ENCODE assay signal across 1 cellular context in the genomic region with DNA sequence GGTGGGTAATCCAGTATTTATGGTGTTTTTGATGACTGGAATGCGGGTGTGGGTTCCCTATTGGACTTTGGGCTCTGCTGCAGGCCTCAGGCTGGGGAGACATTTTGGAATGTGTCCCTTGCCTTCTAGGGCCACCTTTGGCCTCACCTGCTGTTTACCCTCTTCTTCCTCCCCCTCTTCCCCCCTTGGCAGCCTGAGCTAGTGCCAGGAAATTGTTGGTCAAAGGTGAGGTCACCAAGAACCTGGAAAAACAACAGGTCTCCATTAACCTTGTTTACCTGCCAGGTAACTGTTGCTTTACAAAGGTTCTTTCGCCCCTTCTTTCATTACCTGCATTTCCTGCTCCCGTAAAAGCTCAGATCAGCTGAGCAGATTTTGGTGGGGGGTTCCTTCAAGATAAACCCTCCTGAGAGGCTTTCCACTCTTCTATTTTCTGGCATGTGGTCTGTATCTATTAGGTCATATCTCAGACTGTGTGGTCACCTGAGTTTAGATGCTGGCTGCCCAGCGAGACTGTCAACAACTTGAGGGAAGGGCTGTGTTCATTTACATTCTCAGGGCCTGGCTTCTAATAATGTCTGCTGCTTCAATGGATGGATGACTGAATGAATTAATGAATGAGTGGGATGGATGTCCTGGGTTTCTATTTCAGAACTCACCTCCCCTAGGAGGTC.
TF ChIP-seq lines count a peak whose summit lies in the region.

No MANE protein-coding gene starts in this region.

TF ChIP-seq in HepG2, 621 proteins besides CTCF, POLR2A, EP300 and RAD21 (continued from another document and continues in another):
- TF ChIP-seq HES4 (CRISPR knock-in tag; IDR thresholded peaks at IDR 0.05; ENCODE audit: borderline replicate concordance) (no peak), ZNF224 (CRISPR knock-in tag; IDR thresholded peaks at IDR 0.05) (0 out of 2 replicates have a peak, but pooled peaks have one; percentile 1), RXRB (CRISPR knock-in tag; IDR thresholded peaks at IDR 0.05; ENCODE audit: borderline replicate concordance) (peak; percentile 97), ZSCAN25 (CRISPR knock-in tag; IDR thresholded peaks at IDR 0.05) (no peak), TRIM24 (CRISPR knock-in tag; IDR thresholded peaks at IDR 0.05) (no peak), HOXA3 (CRISPR knock-in tag; IDR thresholded peaks at IDR 0.05) (peak; percentile 75), TEAD2 (CRISPR knock-in tag; IDR thresholded peaks at IDR 0.05) (no peak), NONO (IDR thresholded peaks at IDR 0.05) (no peak), NONO (CRISPR knock-in tag; conservative IDR thresholded peaks at IDR 0.05) (no peak), ERF (CRISPR knock-in tag; IDR thresholded peaks at IDR 0.05) (peak; percentile 63; the same call in 1 of the 2 replicates), NFKB2 (CRISPR knock-in tag; IDR thresholded peaks at IDR 0.05; ENCODE audit: borderline replicate concordance) (no peak; the same call in 1 of the 2 replicates), SSRP1 (CRISPR knock-in tag; IDR thresholded peaks at IDR 0.05) (peak; percentile 80), SOX13 (IDR thresholded peaks at IDR 0.05) (peak; percentile 39; the same call in 1 of the 2 replicates), SOX13 (CRISPR knock-in tag; conservative IDR thresholded peaks at IDR 0.05 in 1 of 2, IDR thresholded peaks at IDR 0.05 in 1 of 2) (peak in 1 of 2 experiments; percentile 85; a peak in 2 of 4 replicates), PHF21A (CRISPR knock-in tag; IDR thresholded peaks at IDR 0.05) (peak; percentile 95), ZNF746 (CRISPR knock-in tag; IDR thresholded peaks at IDR 0.05) (peak; percentile 81), SRF (IDR thresholded peaks at IDR 0.05; ENCODE audit: low read depth, low read length) (peak; percentile 57; the same call in 1 of the 2 replicates), ZNF777 (CRISPR knock-in tag; IDR thresholded peaks at IDR 0.05) (no peak), NR2F2 (IDR thresholded peaks at IDR 0.05; ENCODE audit: borderline replicate concordance, low read depth) (peak; percentile 91), PTBP1 (IDR thresholded peaks at IDR 0.05; ENCODE audit: low read depth, low read length, poor library complexity, severe bottlenecking) (no peak), ZNF550 (CRISPR knock-in tag; IDR thresholded peaks at IDR 0.05; ENCODE audit: borderline replicate concordance) (no peak), KDM2A (CRISPR knock-in tag; IDR thresholded peaks at IDR 0.05; ENCODE audit: borderline replicate concordance, low read depth) (0 out of 2 replicates have a peak, but pooled peaks have one; percentile 34), HCFC1 (IDR thresholded peaks at IDR 0.05; ENCODE audit: low read depth, low read length) (no peak), MIER2 (CRISPR knock-in tag; IDR thresholded peaks at IDR 0.05) (peak; percentile 53; the same call in 1 of the 2 replicates), ZNF230 (CRISPR knock-in tag; IDR thresholded peaks at IDR 0.05) (no peak), ZNF292 (CRISPR knock-in tag; IDR thresholded peaks at IDR 0.05; ENCODE audit: borderline replicate concordance, low read depth) (0 out of 2 replicates have a peak, but pooled peaks have one; percentile 19)
- TF ChIP-seq, protein P1, sequence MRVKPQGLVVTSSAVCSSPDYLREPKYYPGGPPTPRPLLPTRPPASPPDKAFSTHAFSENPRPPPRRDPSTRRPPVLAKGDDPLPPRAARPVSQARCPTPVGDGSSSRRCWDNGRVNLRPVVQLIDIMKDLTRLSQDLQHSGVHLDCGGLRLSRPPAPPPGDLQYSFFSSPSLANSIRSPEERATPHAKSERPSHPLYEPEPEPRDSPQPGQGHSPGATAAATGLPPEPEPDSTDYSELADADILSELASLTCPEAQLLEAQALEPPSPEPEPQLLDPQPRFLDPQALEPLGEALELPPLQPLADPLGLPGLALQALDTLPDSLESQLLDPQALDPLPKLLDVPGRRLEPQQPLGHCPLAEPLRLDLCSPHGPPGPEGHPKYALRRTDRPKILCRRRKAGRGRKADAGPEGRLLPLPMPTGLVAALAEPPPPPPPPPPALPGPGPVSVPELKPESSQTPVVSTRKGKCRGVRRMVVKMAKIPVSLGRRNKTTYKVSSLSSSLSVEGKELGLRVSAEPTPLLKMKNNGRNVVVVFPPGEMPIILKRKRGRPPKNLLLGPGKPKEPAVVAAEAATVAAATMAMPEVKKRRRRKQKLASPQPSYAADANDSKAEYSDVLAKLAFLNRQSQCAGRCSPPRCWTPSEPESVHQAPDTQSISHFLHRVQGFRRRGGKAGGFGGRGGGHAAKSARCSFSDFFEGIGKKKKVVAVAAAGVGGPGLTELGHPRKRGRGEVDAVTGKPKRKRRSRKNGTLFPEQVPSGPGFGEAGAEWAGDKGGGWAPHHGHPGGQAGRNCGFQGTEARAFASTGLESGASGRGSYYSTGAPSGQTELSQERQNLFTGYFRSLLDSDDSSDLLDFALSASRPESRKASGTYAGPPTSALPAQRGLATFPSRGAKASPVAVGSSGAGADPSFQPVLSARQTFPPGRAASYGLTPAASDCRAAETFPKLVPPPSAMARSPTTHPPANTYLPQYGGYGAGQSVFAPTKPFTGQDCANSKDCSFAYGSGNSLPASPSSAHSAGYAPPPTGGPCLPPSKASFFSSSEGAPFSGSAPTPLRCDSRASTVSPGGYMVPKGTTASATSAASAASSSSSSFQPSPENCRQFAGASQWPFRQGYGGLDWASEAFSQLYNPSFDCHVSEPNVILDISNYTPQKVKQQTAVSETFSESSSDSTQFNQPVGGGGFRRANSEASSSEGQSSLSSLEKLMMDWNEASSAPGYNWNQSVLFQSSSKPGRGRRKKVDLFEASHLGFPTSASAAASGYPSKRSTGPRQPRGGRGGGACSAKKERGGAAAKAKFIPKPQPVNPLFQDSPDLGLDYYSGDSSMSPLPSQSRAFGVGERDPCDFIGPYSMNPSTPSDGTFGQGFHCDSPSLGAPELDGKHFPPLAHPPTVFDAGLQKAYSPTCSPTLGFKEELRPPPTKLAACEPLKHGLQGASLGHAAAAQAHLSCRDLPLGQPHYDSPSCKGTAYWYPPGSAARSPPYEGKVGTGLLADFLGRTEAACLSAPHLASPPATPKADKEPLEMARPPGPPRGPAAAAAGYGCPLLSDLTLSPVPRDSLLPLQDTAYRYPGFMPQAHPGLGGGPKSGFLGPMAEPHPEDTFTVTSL (CRISPR knock-in tag; IDR thresholded peaks at IDR 0.05; ENCODE audit: borderline replicate concordance) = peak; percentile 67; the same call in 1 of the 2 replicates
- TF ChIP-seq, protein P2, sequence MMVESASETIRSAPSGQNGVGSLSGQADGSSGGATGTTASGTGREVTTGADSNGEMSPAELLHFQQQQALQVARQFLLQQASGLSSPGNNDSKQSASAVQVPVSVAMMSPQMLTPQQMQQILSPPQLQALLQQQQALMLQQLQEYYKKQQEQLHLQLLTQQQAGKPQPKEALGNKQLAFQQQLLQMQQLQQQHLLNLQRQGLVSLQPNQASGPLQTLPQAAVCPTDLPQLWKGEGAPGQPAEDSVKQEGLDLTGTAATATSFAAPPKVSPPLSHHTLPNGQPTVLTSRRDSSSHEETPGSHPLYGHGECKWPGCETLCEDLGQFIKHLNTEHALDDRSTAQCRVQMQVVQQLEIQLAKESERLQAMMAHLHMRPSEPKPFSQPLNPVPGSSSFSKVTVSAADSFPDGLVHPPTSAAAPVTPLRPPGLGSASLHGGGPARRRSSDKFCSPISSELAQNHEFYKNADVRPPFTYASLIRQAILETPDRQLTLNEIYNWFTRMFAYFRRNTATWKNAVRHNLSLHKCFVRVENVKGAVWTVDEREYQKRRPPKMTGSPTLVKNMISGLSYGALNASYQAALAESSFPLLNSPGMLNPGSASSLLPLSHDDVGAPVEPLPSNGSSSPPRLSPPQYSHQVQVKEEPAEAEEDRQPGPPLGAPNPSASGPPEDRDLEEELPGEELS (CRISPR knock-in tag; IDR thresholded peaks at IDR 0.05) = peak; percentile 98
- TF ChIP-seq, protein P3, sequence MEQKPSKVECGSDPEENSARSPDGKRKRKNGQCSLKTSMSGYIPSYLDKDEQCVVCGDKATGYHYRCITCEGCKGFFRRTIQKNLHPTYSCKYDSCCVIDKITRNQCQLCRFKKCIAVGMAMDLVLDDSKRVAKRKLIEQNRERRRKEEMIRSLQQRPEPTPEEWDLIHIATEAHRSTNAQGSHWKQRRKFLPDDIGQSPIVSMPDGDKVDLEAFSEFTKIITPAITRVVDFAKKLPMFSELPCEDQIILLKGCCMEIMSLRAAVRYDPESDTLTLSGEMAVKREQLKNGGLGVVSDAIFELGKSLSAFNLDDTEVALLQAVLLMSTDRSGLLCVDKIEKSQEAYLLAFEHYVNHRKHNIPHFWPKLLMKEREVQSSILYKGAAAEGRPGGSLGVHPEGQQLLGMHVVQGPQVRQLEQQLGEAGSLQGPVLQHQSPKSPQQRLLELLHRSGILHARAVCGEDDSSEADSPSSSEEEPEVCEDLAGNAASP (CRISPR knock-in tag; IDR thresholded peaks at IDR 0.05; ENCODE audit: borderline replicate concordance) = peak; percentile 72; the same call in 1 of the 2 replicates
- TF ChIP-seq, protein P4, sequence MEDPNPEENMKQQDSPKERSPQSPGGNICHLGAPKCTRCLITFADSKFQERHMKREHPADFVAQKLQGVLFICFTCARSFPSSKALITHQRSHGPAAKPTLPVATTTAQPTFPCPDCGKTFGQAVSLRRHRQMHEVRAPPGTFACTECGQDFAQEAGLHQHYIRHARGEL (CRISPR knock-in tag; IDR thresholded peaks at IDR 0.05) = no peak
- TF ChIP-seq, protein P5, sequence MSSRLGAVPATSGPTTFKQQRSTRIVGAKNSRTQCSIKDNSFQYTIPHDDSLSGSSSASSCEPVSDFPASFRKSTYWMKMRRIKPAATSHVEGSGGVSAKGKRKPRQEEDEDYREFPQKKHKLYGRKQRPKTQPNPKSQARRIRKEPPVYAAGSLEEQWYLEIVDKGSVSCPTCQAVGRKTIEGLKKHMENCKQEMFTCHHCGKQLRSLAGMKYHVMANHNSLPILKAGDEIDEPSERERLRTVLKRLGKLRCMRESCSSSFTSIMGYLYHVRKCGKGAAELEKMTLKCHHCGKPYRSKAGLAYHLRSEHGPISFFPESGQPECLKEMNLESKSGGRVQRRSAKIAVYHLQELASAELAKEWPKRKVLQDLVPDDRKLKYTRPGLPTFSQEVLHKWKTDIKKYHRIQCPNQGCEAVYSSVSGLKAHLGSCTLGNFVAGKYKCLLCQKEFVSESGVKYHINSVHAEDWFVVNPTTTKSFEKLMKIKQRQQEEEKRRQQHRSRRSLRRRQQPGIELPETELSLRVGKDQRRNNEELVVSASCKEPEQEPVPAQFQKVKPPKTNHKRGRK (CRISPR knock-in tag; IDR thresholded peaks at IDR 0.05) = no peak
- TF ChIP-seq, protein P6, sequence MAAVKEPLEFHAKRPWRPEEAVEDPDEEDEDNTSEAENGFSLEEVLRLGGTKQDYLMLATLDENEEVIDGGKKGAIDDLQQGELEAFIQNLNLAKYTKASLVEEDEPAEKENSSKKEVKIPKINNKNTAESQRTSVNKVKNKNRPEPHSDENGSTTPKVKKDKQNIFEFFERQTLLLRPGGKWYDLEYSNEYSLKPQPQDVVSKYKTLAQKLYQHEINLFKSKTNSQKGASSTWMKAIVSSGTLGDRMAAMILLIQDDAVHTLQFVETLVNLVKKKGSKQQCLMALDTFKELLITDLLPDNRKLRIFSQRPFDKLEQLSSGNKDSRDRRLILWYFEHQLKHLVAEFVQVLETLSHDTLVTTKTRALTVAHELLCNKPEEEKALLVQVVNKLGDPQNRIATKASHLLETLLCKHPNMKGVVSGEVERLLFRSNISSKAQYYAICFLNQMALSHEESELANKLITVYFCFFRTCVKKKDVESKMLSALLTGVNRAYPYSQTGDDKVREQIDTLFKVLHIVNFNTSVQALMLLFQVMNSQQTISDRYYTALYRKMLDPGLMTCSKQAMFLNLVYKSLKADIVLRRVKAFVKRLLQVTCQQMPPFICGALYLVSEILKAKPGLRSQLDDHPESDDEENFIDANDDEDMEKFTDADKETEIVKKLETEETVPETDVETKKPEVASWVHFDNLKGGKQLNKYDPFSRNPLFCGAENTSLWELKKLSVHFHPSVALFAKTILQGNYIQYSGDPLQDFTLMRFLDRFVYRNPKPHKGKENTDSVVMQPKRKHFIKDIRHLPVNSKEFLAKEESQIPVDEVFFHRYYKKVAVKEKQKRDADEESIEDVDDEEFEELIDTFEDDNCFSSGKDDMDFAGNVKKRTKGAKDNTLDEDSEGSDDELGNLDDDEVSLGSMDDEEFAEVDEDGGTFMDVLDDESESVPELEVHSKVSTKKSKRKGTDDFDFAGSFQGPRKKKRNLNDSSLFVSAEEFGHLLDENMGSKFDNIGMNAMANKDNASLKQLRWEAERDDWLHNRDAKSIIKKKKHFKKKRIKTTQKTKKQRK (IDR thresholded peaks at IDR 0.05; ENCODE audit: low read length) = no peak
- TF ChIP-seq, protein P7, sequence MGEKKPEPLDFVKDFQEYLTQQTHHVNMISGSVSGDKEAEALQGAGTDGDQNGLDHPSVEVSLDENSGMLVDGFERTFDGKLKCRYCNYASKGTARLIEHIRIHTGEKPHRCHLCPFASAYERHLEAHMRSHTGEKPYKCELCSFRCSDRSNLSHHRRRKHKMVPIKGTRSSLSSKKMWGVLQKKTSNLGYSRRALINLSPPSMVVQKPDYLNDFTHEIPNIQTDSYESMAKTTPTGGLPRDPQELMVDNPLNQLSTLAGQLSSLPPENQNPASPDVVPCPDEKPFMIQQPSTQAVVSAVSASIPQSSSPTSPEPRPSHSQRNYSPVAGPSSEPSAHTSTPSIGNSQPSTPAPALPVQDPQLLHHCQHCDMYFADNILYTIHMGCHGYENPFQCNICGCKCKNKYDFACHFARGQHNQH (CRISPR knock-in tag; IDR thresholded peaks at IDR 0.05) = peak; percentile 71; the same call in 1 of the 2 replicates
